Comparison of ENCODE assay signal across 8 cellular contexts in genomic region chr2:170716851-170717598, GRCh38. TPM values are rescaled to one million over a fixed set of nuclear protein-coding genes. Genes with fewer than 3 reads are reported as not detected.
DNase-seq lines count a peak whose midpoint lies in the region; ATAC-seq and TF ChIP-seq lines count a peak whose summit lies in the region.
"Had no signal": no experiment of that assay in that cellular context is flagged by ENCODE, and none has a peak within 500 bp of the region (broad histone marks: within the 10 kb centered on the region; RNA-seq: fewer than 3 reads in every experiment).

No MANE protein-coding gene starts in this region.

- H3K9me2 ChIP-seq in hepatocyte (replicated peaks; ENCODE audit: insufficient read depth): no peaks in the 10 kb centered on the region

- no peak overlapping the region for H3K4me3 Mint-ChIP-seq in stimulated activated memory B cell treated with anti-CD40 and anti-IgM and Interleukin-4, amounts not matched to agents 10 μg/mL and 1 μg/mL and 100 μg/mL, for 72 hours

- H3K4me3 ChIP-seq in HUES48 (ENCODE audit: low read depth, low read length): peak overlapping the region; percentile 28; the same call in 1 of the 2 replicates
- H3K4me3 ChIP-seq in ascending aorta: peak overlapping the region; percentile 48 to 68
- H3K4me3 ChIP-seq in hepatocyte: peak overlapping the region; percentile 30
- peak overlapping the region in 6 of 7 experiments; percentile 2 to 54 (median 34) for H3K4me3 ChIP-seq in skin epidermis

- peaks cover 13% of the 10 kb centered on the region for H3K4me1 Mint-ChIP-seq in stimulated activated memory B cell treated with anti-CD40 and anti-IgM and Interleukin-4, amounts not matched to agents 10 μg/mL and 1 μg/mL and 100 μg/mL, for 72 hours

- H3K27ac Mint-ChIP-seq in stimulated activated memory B cell treated with anti-CD40 and anti-IgM and Interleukin-4, amounts not matched to agents 10 μg/mL and 1 μg/mL and 100 μg/mL, for 72 hours: no peak overlapping the region

- H3K9ac ChIP-seq in HUES48 (ENCODE audit: low read depth, low read length): no peak overlapping the region

- TF ChIP-seq CTCF in ascending aorta (IDR thresholded peaks at IDR 0.05): peak; percentile 62 to 77 (median 68)
- TF ChIP-seq CTCF in hepatocyte (IDR thresholded peaks at IDR 0.05; ENCODE audit: poor library complexity): peak; percentile 76

- H2AFZ ChIP-seq in hepatocyte: peak overlapping the region; percentile 62

- peaks cover 98% of the 10 kb centered on the region for H3K27me3 ChIP-seq in HUES48 (ENCODE audit: control insufficient read depth, insufficient read depth, low read length)
- H3K27me3 ChIP-seq in ascending aorta: peaks cover 14% of the 10 kb centered on the region
- H3K27me3 ChIP-seq in hepatocyte: peaks cover 68% of the 10 kb centered on the region

- no peaks in the 10 kb centered on the region for H3K9me3 Mint-ChIP-seq in stimulated activated memory B cell treated with anti-CD40 and anti-IgM and Interleukin-4, amounts not matched to agents 10 μg/mL and 1 μg/mL and 100 μg/mL, for 72 hours

- intact Hi-C loops in ascending aorta (cut with DNase I): loop anchor here (5.0 kb wide), 3 partner anchors 55 to 230 kb away; partner anchors contain the start of gene ERICH2

- DNase-seq in ascending aorta (ENCODE audit: low spot score in 2 of 2): peak in 1 of 2 donors; percentile 67
- DNase-seq in hepatocyte (ENCODE audit: low spot score): peak; percentile 90
- DNase-seq in DMS79 (lab: John Stamatoyannopoulos, UW): no peak

- no peak for ATAC-seq in GM21717 (IDR thresholded peaks at IDR 0.05; ENCODE audit: unreplicated experiment)
- ATAC-seq in stimulated activated memory B cell treated with anti-CD40 and anti-IgM and Interleukin-4, amounts not matched to agents 10 μg/mL and 1 μg/mL and 100 μg/mL, for 72 hours: no peak

- H3K79me2 ChIP-seq in hepatocyte: no peaks in the 10 kb centered on the region

- no peaks in the 10 kb centered on the region for H3K36me3 Mint-ChIP-seq in stimulated activated memory B cell treated with anti-CD40 and anti-IgM and Interleukin-4, amounts not matched to agents 10 μg/mL and 1 μg/mL and 100 μg/mL, for 72 hours

- H4K20me1 ChIP-seq in hepatocyte (ENCODE audit: insufficient read depth, poor library complexity, severe bottlenecking): no peaks in the 10 kb centered on the region

- H3K9me3 ChIP-seq in HUES48 (ENCODE audit: control insufficient read depth, insufficient read depth, low read length) (no peaks in the 10 kb centered on the region), ascending aorta (no peaks in the 10 kb centered on the region), hepatocyte (ENCODE audit: low read depth) (peaks cover 5% of the 10 kb centered on the region)

- H3K27ac ChIP-seq in HUES48 (ENCODE audit: low read depth, low read length) (peak overlapping the region; percentile 62), ascending aorta (no peak overlapping the region), hepatocyte (no peak overlapping the region), skin epidermis (peak overlapping the region in 4 of 21 experiments; percentile 11 to 42 (median 28))

- WGBS in hepatocyte (ENCODE audit: low lambda C conversion rate, missing lambda C conversion rate): 12% methylated on average over 43 of the region's 74 CpGs

- peak overlapping the region; percentile 97 for H3K4me2 ChIP-seq in hepatocyte

- H3K4me1 ChIP-seq in HUES48 (ENCODE audit: control insufficient read depth, insufficient read depth, low read length) (peaks cover 28% of the 10 kb centered on the region), ascending aorta (peaks cover 8 to 12% of the 10 kb centered on the region in 2 donors), hepatocyte (ENCODE audit: insufficient read depth) (peaks cover 22% of the 10 kb centered on the region)

- H3K36me3 ChIP-seq in HUES48 (ENCODE audit: control insufficient read depth, insufficient read depth, low read length): no peaks in the 10 kb centered on the region
- no peaks in the 10 kb centered on the region for H3K36me3 ChIP-seq in ascending aorta
- no peaks in the 10 kb centered on the region for H3K36me3 ChIP-seq in hepatocyte (replicated peaks; ENCODE audit: insufficient read depth, low read depth)

- H3K27me3 Mint-ChIP-seq in stimulated activated memory B cell treated with anti-CD40 and anti-IgM and Interleukin-4, amounts not matched to agents 10 μg/mL and 1 μg/mL and 100 μg/mL, for 72 hours: peaks cover 64% of the 10 kb centered on the region

RNA-seq across cellular contexts. Expression of gene SP5, which starts 1.9 kb away (rescaled TPM):
- total RNA-seq in ascending aorta: 2.8 TPM
- total RNA-seq in hepatocyte: 1.0 and 1.9 TPM in 2 replicates
- 1.8 and 2.4 TPM in 2 replicates for polyA plus RNA-seq in hepatocyte
- total RNA-seq: mononuclear cell had no signal

RNA-seq across cellular contexts. Expression of gene ERICH2, which starts 53.2 kb away (rescaled TPM):
- not detected for total RNA-seq in ascending aorta
- total RNA-seq in hepatocyte: 0.52 TPM in 1 of 2 replicates, not detected in the other
- polyA plus RNA-seq in hepatocyte: 1.9 and 3.1 TPM in 2 replicates
- total RNA-seq: mononuclear cell had no signal
